ENCODE assay signal across 8 cellular contexts in genomic region chr10:73773152-73773879, GRCh38. TPM values are rescaled to one million over a fixed set of nuclear protein-coding genes. Genes with fewer than 3 reads are reported as not detected.
DNase-seq lines count a peak whose midpoint lies in the region; ATAC-seq, FAIRE-seq and TF ChIP-seq lines count a peak whose summit lies in the region.

No MANE protein-coding gene starts in this region.

- H3K4me1 ChIP-seq in CD8-positive, alpha-beta T cell (ENCODE audit: insufficient read depth, low read length), result peaks cover 37% of the 10 kb centered on the region
- H3K4me1 ChIP-seq in right cardiac atrium (ENCODE audit: control insufficient read depth, insufficient read depth, low read length), result peaks cover 9% of the 10 kb centered on the region
- peaks cover 2 to 3% of the 10 kb centered on the region in 2 donors for H3K4me1 ChIP-seq in small intestine (ENCODE audit: control insufficient read depth in 2 of 2, insufficient read depth in 1 of 2, low read depth in 1 of 2, low read length in 1 of 2)

- peaks cover 71% of the 10 kb centered on the region for H3K36me3 Mint-ChIP-seq in CD8-positive, alpha-beta T cell
- peaks cover 61% of the 10 kb centered on the region for H3K36me3 Mint-ChIP-seq in activated T-helper 1 cell treated with anti-CD3 and anti-CD28 coated beads, Interleukin-12 subunit alpha, Interleukin-12 subunit beta, Interleukin-2, Interleukin-4 antibody, amounts not matched to agents 30 ng/mL and 10 ng/mL and 1 ng/mL, durations not matched to agents 14 hours and 24 hours and 36 hours (ENCODE audit: low read depth)

- POLR2A ChIA-PET in CD8-positive, alpha-beta T cell (lab: Charles Lee), result interaction anchor here (0.7 to 7.9 kb wide), 19 partner anchors 9 to 1416 kb away, joined by 3 to 95 read pairs (median 5); partner anchors contain the start of genes CHCHD1, MRPS16, SEC24C and ZSWIM8

- peaks cover 6% of the 10 kb centered on the region for H3K36me3 ChIP-seq in CD8-positive, alpha-beta T cell (ENCODE audit: insufficient read depth, low read length)
- peaks cover 3 to 5% of the 10 kb centered on the region in 2 donors for H3K36me3 ChIP-seq in small intestine (ENCODE audit: control insufficient read depth in 2 of 2, insufficient read depth in 2 of 2, low read length in 2 of 2)

- H3K27ac Mint-ChIP-seq in CD8-positive, alpha-beta T cell, result peak overlapping the region; percentile 96
- H3K27ac Mint-ChIP-seq in activated T-helper 1 cell treated with anti-CD3 and anti-CD28 coated beads, Interleukin-12 subunit alpha, Interleukin-12 subunit beta, Interleukin-2, Interleukin-4 antibody, amounts not matched to agents 30 ng/mL and 10 ng/mL and 1 ng/mL, durations not matched to agents 14 hours and 24 hours and 36 hours, result peak overlapping the region; percentile 91

- TF ChIP-seq CTCF in CD8-positive, alpha-beta T cell (IDR thresholded peaks at IDR 0.05), result no peak
- no peak for TF ChIP-seq CTCF in HFF-Myc (IDR thresholded peaks at IDR 0.05; ENCODE audit: low read depth, low read length, missing control alignments)

- no peaks in the 10 kb centered on the region for H3K27me3 ChIP-seq in CD8-positive, alpha-beta T cell (ENCODE audit: insufficient read depth, low read length)
- no peaks in the 10 kb centered on the region for H3K27me3 ChIP-seq in right cardiac atrium (ENCODE audit: control insufficient read depth, insufficient read depth)
- no peaks in the 10 kb centered on the region for H3K27me3 ChIP-seq in small intestine (ENCODE audit: control insufficient read depth in 2 of 2, insufficient read depth in 2 of 2, low read length in 2 of 2)

- peaks cover 60% of the 10 kb centered on the region for H3K4me1 Mint-ChIP-seq in CD8-positive, alpha-beta T cell (ENCODE audit: low read depth)
- H3K4me1 Mint-ChIP-seq in activated T-helper 1 cell treated with anti-CD3 and anti-CD28 coated beads, Interleukin-12 subunit alpha, Interleukin-12 subunit beta, Interleukin-2, Interleukin-4 antibody, amounts not matched to agents 30 ng/mL and 10 ng/mL and 1 ng/mL, durations not matched to agents 14 hours and 24 hours and 36 hours (ENCODE audit: low read depth), result peaks cover 67% of the 10 kb centered on the region

- H3K9me3 Mint-ChIP-seq in CD8-positive, alpha-beta T cell, result no peaks in the 10 kb centered on the region
- H3K9me3 Mint-ChIP-seq in activated T-helper 1 cell treated with anti-CD3 and anti-CD28 coated beads, Interleukin-12 subunit alpha, Interleukin-12 subunit beta, Interleukin-2, Interleukin-4 antibody, amounts not matched to agents 30 ng/mL and 10 ng/mL and 1 ng/mL, durations not matched to agents 14 hours and 24 hours and 36 hours, result no peaks in the 10 kb centered on the region

- no peaks in the 10 kb centered on the region for H3K9me3 ChIP-seq in CD8-positive, alpha-beta T cell (ENCODE audit: low read length)
- H3K9me3 ChIP-seq in right cardiac atrium (ENCODE audit: control insufficient read depth, low read length) (no peaks in the 10 kb centered on the region), small intestine (ENCODE audit: control insufficient read depth, low read depth) (no peaks in the 10 kb centered on the region)

- WGBS in right cardiac atrium, result 1% methylated on average over 29 of the region's 29 CpGs
- WGBS in small intestine, 3 donors, result 0 to 2% (median 2%) methylated on average over 29 of the region's 29 CpGs

- ATAC-seq in CD8-positive, alpha-beta T cell, result no peak
- ATAC-seq in right cardiac atrium (no peak), HG03108 (IDR thresholded peaks at IDR 0.05; ENCODE audit: unreplicated experiment) (no peak)

- no peak for FAIRE-seq in small intestine (lab: Jason Lieb, UNC)

- H3K27me3 Mint-ChIP-seq in CD8-positive, alpha-beta T cell (ENCODE audit: low read depth), result no peaks in the 10 kb centered on the region
- H3K27me3 Mint-ChIP-seq in activated T-helper 1 cell treated with anti-CD3 and anti-CD28 coated beads, Interleukin-12 subunit alpha, Interleukin-12 subunit beta, Interleukin-2, Interleukin-4 antibody, amounts not matched to agents 30 ng/mL and 10 ng/mL and 1 ng/mL, durations not matched to agents 14 hours and 24 hours and 36 hours (ENCODE audit: insufficient read depth), result no peaks in the 10 kb centered on the region

- intact Hi-C loops in CD8-positive, alpha-beta T cell (cut with DNase I, micrococcal nuclease), result loop anchor here (1.0 to 5.0 kb wide), 3 partner anchors 9 to 104 kb away; partner anchors contain the start of gene CHCHD1 (in 1 of the 2)
- intact Hi-C loops in activated T-helper 1 cell treated with anti-CD3 and anti-CD28 coated beads, Interleukin-12 subunit alpha, Interleukin-12 subunit beta, Interleukin-2, Interleukin-4 antibody, amounts not matched to agents 30 ng/mL and 10 ng/mL and 1 ng/mL, durations not matched to agents 14 hours and 24 hours and 36 hours (cut with micrococcal nuclease), result loop anchor here (2.0 to 5.0 kb wide), 4 partner anchors 37 to 814 kb away; partner anchors contain the start of gene NDST2
- intact Hi-C loops in right cardiac atrium (cut with DNase I), result no loop called here

- peak in 3 of 7 experiments; percentile 22 to 57 (median 30) for DNase-seq in CD8-positive, alpha-beta T cell
- DNase-seq in HFF-Myc (ENCODE audit: extremely low read depth, low read depth) (no peak), right cardiac atrium (peak in 2 of 3 donors; percentile 64 to 65), small intestine (peak; percentile 12), NCI-H1930 (lab: John Stamatoyannopoulos, UW) (no peak), H4 (ENCODE audit: low spot score) (no peak)
- no peak for DNase-seq in activated T-helper 1 cell treated with anti-CD3 and anti-CD28 coated beads, Interleukin-12 subunit alpha, Interleukin-12 subunit beta, Interleukin-2, Interleukin-4 antibody, amounts not matched to agents 30 ng/mL and 10 ng/mL and 1 ng/mL, durations not matched to agents 14 hours and 24 hours and 36 hours (ENCODE audit: low spot score)

- H3K27ac ChIP-seq in CD8-positive, alpha-beta T cell (ENCODE audit: low read depth, low read length), result peak overlapping the region; percentile 86
- peak overlapping the region; percentile 96 for H3K27ac ChIP-seq in right cardiac atrium (ENCODE audit: low read length)
- H3K27ac ChIP-seq in small intestine (ENCODE audit: low read depth in 1 of 2, low read length in 1 of 2), result peak overlapping the region; percentile 95 to 96

- CTCF ChIA-PET in CD8-positive, alpha-beta T cell (lab: Charles Lee), result interaction anchor here (1.3 to 5.5 kb wide), 9 partner anchors 8 to 106 kb away, joined by 3 to 34 read pairs (median 5); partner anchors contain the start of genes CHCHD1, SEC24C and ZSWIM8

- peak overlapping the region; percentile 96 for H3K4me3 Mint-ChIP-seq in CD8-positive, alpha-beta T cell
- peak overlapping the region; percentile 94 for H3K4me3 Mint-ChIP-seq in activated T-helper 1 cell treated with anti-CD3 and anti-CD28 coated beads, Interleukin-12 subunit alpha, Interleukin-12 subunit beta, Interleukin-2, Interleukin-4 antibody, amounts not matched to agents 30 ng/mL and 10 ng/mL and 1 ng/mL, durations not matched to agents 14 hours and 24 hours and 36 hours

- H3K4me3 ChIP-seq in CD8-positive, alpha-beta T cell (ENCODE audit: low read depth, low read length), result peak overlapping the region; percentile 92
- peak overlapping the region; percentile 65 for H3K4me3 ChIP-seq in HFF-Myc (replicated peaks; ENCODE audit: low read depth, low read length)
- H3K4me3 ChIP-seq in right cardiac atrium (ENCODE audit: low read length), result peak overlapping the region; percentile 67
- H3K4me3 ChIP-seq in small intestine (ENCODE audit: low read depth in 1 of 2, low read length in 2 of 2), result peak overlapping the region; percentile 76 to 82

RNA-seq across cellular contexts. Expression of gene CHCHD1, which starts 8.5 kb away (rescaled TPM):
- total RNA-seq in CD8-positive, alpha-beta T cell, result 1 to 10 TPM; 7.2 to 8.1 TPM
- total RNA-seq in activated T-helper 1 cell treated with anti-CD3 and anti-CD28 coated beads, Interleukin-12 subunit alpha, Interleukin-12 subunit beta, Interleukin-2, Interleukin-4 antibody, amounts not matched to agents 30 ng/mL and 10 ng/mL and 1 ng/mL, durations not matched to agents 14 hours and 24 hours and 36 hours, result 30.9 and 33.5 TPM in 2 replicates
- 10 to 100 TPM; 20.6 to 28.1 (median 23.2) TPM for total RNA-seq in right cardiac atrium
- polyA plus RNA-seq in right cardiac atrium (76.8 TPM), small intestine (10 to 100 TPM; 76.5 to 87.0 (median 82.4) TPM)
- 82.5 and 100 TPM in 2 replicates for total RNA-seq in H4 (2014; rRNA removed; shearing (Covaris generic))

RNA-seq across cellular contexts. Expression of gene ZSWIM8, which starts 12.1 kb away (rescaled TPM):
- 10 to 100 TPM; 68.2 to 72.4 TPM for total RNA-seq in CD8-positive, alpha-beta T cell
- total RNA-seq in activated T-helper 1 cell treated with anti-CD3 and anti-CD28 coated beads, Interleukin-12 subunit alpha, Interleukin-12 subunit beta, Interleukin-2, Interleukin-4 antibody, amounts not matched to agents 30 ng/mL and 10 ng/mL and 1 ng/mL, durations not matched to agents 14 hours and 24 hours and 36 hours, result 54.2 and 56.3 TPM in 2 replicates
- 10 to 100 TPM; 53.3 to 67.3 (median 62.9) TPM for total RNA-seq in right cardiac atrium
- 61.2 TPM for polyA plus RNA-seq in right cardiac atrium
- polyA plus RNA-seq in small intestine, result 100 to 1,000 TPM in 2 of 3 donors, 10 to 100 TPM in 1; 44.5 to 465 (median 214) TPM
- total RNA-seq in H4 (2014; rRNA removed; shearing (Covaris generic)), result 11.2 and 19.6 TPM in 2 replicates

RNA-seq across cellular contexts. Expression of gene SEC24C, which starts 29.1 kb away (rescaled TPM):
- 10 to 100 TPM; 76.9 to 78.6 TPM for total RNA-seq in CD8-positive, alpha-beta T cell
- 112 and 114 TPM in 2 replicates for total RNA-seq in activated T-helper 1 cell treated with anti-CD3 and anti-CD28 coated beads, Interleukin-12 subunit alpha, Interleukin-12 subunit beta, Interleukin-2, Interleukin-4 antibody, amounts not matched to agents 30 ng/mL and 10 ng/mL and 1 ng/mL, durations not matched to agents 14 hours and 24 hours and 36 hours
- total RNA-seq in right cardiac atrium, result 10 to 100 TPM; 43.7 to 50.9 (median 46.2) TPM
- 30.6 TPM for polyA plus RNA-seq in right cardiac atrium
- 10 to 100 TPM; 35.3 to 41.5 (median 35.7) TPM for polyA plus RNA-seq in small intestine
- 49.6 and 56.8 TPM in 2 replicates for total RNA-seq in H4 (2014; rRNA removed; shearing (Covaris generic))

RNA-seq across cellular contexts. Expression of gene NDST2, which starts 38.1 kb away (rescaled TPM):
- 100 to 1,000 TPM; 152 to 154 TPM for total RNA-seq in CD8-positive, alpha-beta T cell
- 51.7 and 53.2 TPM in 2 replicates for total RNA-seq in activated T-helper 1 cell treated with anti-CD3 and anti-CD28 coated beads, Interleukin-12 subunit alpha, Interleukin-12 subunit beta, Interleukin-2, Interleukin-4 antibody, amounts not matched to agents 30 ng/mL and 10 ng/mL and 1 ng/mL, durations not matched to agents 14 hours and 24 hours and 36 hours
- total RNA-seq in right cardiac atrium, result 10 to 100 TPM; 13.8 to 17.5 (median 15.5) TPM
- polyA plus RNA-seq in right cardiac atrium (9.6 TPM), small intestine (10 to 100 TPM in 1 of 3 donors, 1 to 10 TPM in 2; 2.2 to 10.2 (median 7.6) TPM)
- 8.5 and 14.8 TPM in 2 replicates for total RNA-seq in H4 (2014; rRNA removed; shearing (Covaris generic))

Comparison
In these comparisons a context has a peak if more than half of its experiments do, and no peak if none do; other contexts are left out.
1. DNase-seq: peak in right cardiac atrium (2 of 3) and small intestine (single experiment); none in HFF-Myc (single experiment), activated T-helper 1 cell treated with anti-CD3 and anti-CD28 coated beads, Interleukin-12 subunit alpha, Interleukin-12 subunit beta, Interleukin-2, Interleukin-4 antibody, amounts not matched to agents 30 ng/mL and 10 ng/mL and 1 ng/mL, durations not matched to agents 14 hours and 24 hours and 36 hours (single experiment), NCI-H1930 (0 of 2) and H4 (single experiment).
2. intact Hi-C loops: an anchor here in CD8-positive, alpha-beta T cell (1.0 to 5.0 kb wide) and activated T-helper 1 cell treated with anti-CD3 and anti-CD28 coated beads, Interleukin-12 subunit alpha, Interleukin-12 subunit beta, Interleukin-2, Interleukin-4 antibody, amounts not matched to agents 30 ng/mL and 10 ng/mL and 1 ng/mL, durations not matched to agents 14 hours and 24 hours and 36 hours (2.0 to 5.0 kb wide); none called in right cardiac atrium.
3. Peak in every context shown above with its lines, with median percentiles within 50 percentile points of each other: H3K27ac ChIP-seq and H3K4me3 ChIP-seq.